13 cellular contexts compared by ENCODE assay signal in genomic region chr4:122765702-122766352, GRCh38. TPM values are rescaled to one million over a fixed set of nuclear protein-coding genes. Genes with fewer than 3 reads are reported as not detected.
DNase-seq lines count a peak whose midpoint lies in the region; TF ChIP-seq lines count a peak whose summit lies in the region.
"Had no signal": no experiment of that assay in that cellular context is flagged by ENCODE, and none has a peak within 500 bp of the region (broad histone marks: within the 10 kb centered on the region; RNA-seq: fewer than 3 reads in every experiment).

No MANE protein-coding gene starts in this region.

- H3K9me3 ChIP-seq in CD4-positive, alpha-beta memory T cell (ENCODE audit: control insufficient read depth in 1 of 2, low read length in 2 of 2): no peaks in the 10 kb centered on the region

- intact Hi-C loops in CD4-positive, alpha-beta memory T cell (cut with micrococcal nuclease): no loop called here

- no peaks in the 10 kb centered on the region for H3K36me3 ChIP-seq in CD4-positive, alpha-beta memory T cell (ENCODE audit: insufficient read depth, low read length)

- POLR2A ChIA-PET in CD4-positive, alpha-beta memory T cell (lab: Charles Lee; ENCODE audit: partially characterized antibody): no interaction called here

- peak; percentile 73 for DNase-seq in AG08395 (ENCODE audit: low spot score)
- DNase-seq in HFF-Myc (ENCODE audit: extremely low read depth, low read depth): peak; percentile 66
- DNase-seq in astrocyte of the spinal cord (ENCODE audit: low read depth, low spot score): peak; percentile 81
- peak; percentile 67 for DNase-seq in kidney glomerular epithelial cell (lab: John Stamatoyannopoulos, UW)
- DNase-seq in activated naive CD4-positive, alpha-beta T cell treated with anti-CD3 and anti-CD28 coated beads, Interleukin-2, amount 10 ng/mL, durations not matched to agents 7 days and 5 days: no peak
- DNase-seq in CD4-positive, alpha-beta memory T cell: no peak
- no peak for DNase-seq in NCI-H1694 treated with DMSO at 0.1 percent for 48 hours (lab: John Stamatoyannopoulos, UW)
- DNase-seq in NCI-H2107 (lab: John Stamatoyannopoulos, UW): no peak
- DNase-seq: activated gamma-delta T cell treated with Interleukin-2 at 50 U/mL for 16 hours; CD4-positive, alpha-beta T cell; NCI-H146; PC-9 had no signal

- H3K4me1 Mint-ChIP-seq in activated naive CD4-positive, alpha-beta T cell treated with anti-CD3 and anti-CD28 coated beads, Interleukin-2, amount 10 ng/mL, durations not matched to agents 7 days and 5 days: peaks cover 34% of the 10 kb centered on the region
- peaks cover 9 to 18% (median 13%) of the 10 kb centered on the region in 4 donors for H3K4me1 Mint-ChIP-seq in CD4-positive, alpha-beta memory T cell

- no peaks in the 10 kb centered on the region for H3K36me3 Mint-ChIP-seq in activated naive CD4-positive, alpha-beta T cell treated with anti-CD3 and anti-CD28 coated beads, Interleukin-2, amount 10 ng/mL, durations not matched to agents 7 days and 5 days
- H3K36me3 Mint-ChIP-seq in CD4-positive, alpha-beta memory T cell: no peaks in the 10 kb centered on the region
- H3K36me3 Mint-ChIP-seq: WTC11 had no signal

- no peaks in the 10 kb centered on the region for H3K9me3 Mint-ChIP-seq in activated naive CD4-positive, alpha-beta T cell treated with anti-CD3 and anti-CD28 coated beads, Interleukin-2, amount 10 ng/mL, durations not matched to agents 7 days and 5 days
- no peaks in the 10 kb centered on the region for H3K9me3 Mint-ChIP-seq in CD4-positive, alpha-beta memory T cell
- H3K9me3 Mint-ChIP-seq: CD4-positive, alpha-beta T cell had no signal

- peaks cover 13% of the 10 kb centered on the region for H3K4me1 ChIP-seq in CD4-positive, alpha-beta memory T cell (ENCODE audit: insufficient read depth, low read length)

- TF ChIP-seq CTCF in HFF-Myc (IDR thresholded peaks at IDR 0.05; ENCODE audit: low read depth, low read length, missing control alignments): no peak
- no peak for TF ChIP-seq CTCF in astrocyte of the spinal cord (IDR thresholded peaks at IDR 0.05; ENCODE audit: low read depth, low read length)

- in situ Hi-C loops in astrocyte of the spinal cord (cut with HindIII; ENCODE audit: low sequenced_read_pairs): loop anchor here (25.0 kb wide), 1 partner anchor 146 kb away; the partner anchor contains the start of gene NUDT6

- H3K27me3 ChIP-seq in CD4-positive, alpha-beta memory T cell (ENCODE audit: insufficient read depth, low read length): no peaks in the 10 kb centered on the region

- no peak overlapping the region for H3K27ac Mint-ChIP-seq in activated naive CD4-positive, alpha-beta T cell treated with anti-CD3 and anti-CD28 coated beads, Interleukin-2, amount 10 ng/mL, durations not matched to agents 7 days and 5 days
- H3K27ac Mint-ChIP-seq in CD4-positive, alpha-beta memory T cell: no peak overlapping the region
- H3K27ac Mint-ChIP-seq: CD4-positive, alpha-beta T cell; WTC11 had no signal

- H3K4me3 ChIP-seq in HFF-Myc (replicated peaks; ENCODE audit: low read depth, low read length): no peak overlapping the region
- H3K4me3 ChIP-seq in astrocyte of the spinal cord (ENCODE audit: low read depth, low read length): no peak overlapping the region
- no peak overlapping the region for H3K4me3 ChIP-seq in CD4-positive, alpha-beta memory T cell (ENCODE audit: low read length in 2 of 2)
- H3K4me3 ChIP-seq: PC-9 had no signal

- no peak overlapping the region for H3K27ac ChIP-seq in CD4-positive, alpha-beta memory T cell (ENCODE audit: low read depth, low read length)
- H3K27ac ChIP-seq: PC-9 had no signal

- CTCF ChIA-PET in activated naive CD4-positive, alpha-beta T cell treated with anti-CD3 and anti-CD28 coated beads, Interleukin-2, amount 10 ng/mL, durations not matched to agents 7 days and 5 days (lab: Charles Lee): interaction anchor here (1.0 to 4.4 kb wide), 2 partner anchors 7 to 14 kb away, joined by 3 to 13 read pairs; no protein-coding TSS in a partner anchor
- CTCF ChIA-PET in CD4-positive, alpha-beta memory T cell (lab: Charles Lee; ENCODE audit: partially characterized antibody): interaction anchor here (0.7 to 2.2 kb wide), 4 partner anchors 8 to 164 kb away, joined by 3 to 8 read pairs (median 4); no protein-coding TSS in a partner anchor

- peaks cover 4% of the 10 kb centered on the region for H3K27me3 Mint-ChIP-seq in activated naive CD4-positive, alpha-beta T cell treated with anti-CD3 and anti-CD28 coated beads, Interleukin-2, amount 10 ng/mL, durations not matched to agents 7 days and 5 days
- H3K27me3 Mint-ChIP-seq in CD4-positive, alpha-beta memory T cell: no peaks in the 10 kb centered on the region
- H3K27me3 Mint-ChIP-seq: CD4-positive, alpha-beta T cell had no signal

- H3K4me3 Mint-ChIP-seq in activated naive CD4-positive, alpha-beta T cell treated with anti-CD3 and anti-CD28 coated beads, Interleukin-2, amount 10 ng/mL, durations not matched to agents 7 days and 5 days: no peak overlapping the region
- no peak overlapping the region for H3K4me3 Mint-ChIP-seq in CD4-positive, alpha-beta memory T cell
- H3K4me3 Mint-ChIP-seq: CD4-positive, alpha-beta T cell; WTC11 had no signal

RNA-seq across cellular contexts. Expression of gene BBS12, which starts 33.3 kb away (rescaled TPM):
- 1 to 10 TPM; 3.7 to 4.1 TPM for total RNA-seq in CD4-positive, alpha-beta memory T cell
- polyA plus RNA-seq in CD4-positive, alpha-beta memory T cell: 1 to 10 TPM; 1.7 to 2.0 TPM

Comparison
In these comparisons a context has a peak if more than half of its experiments do, and no peak if none do; other contexts are left out.
1. DNase-seq: peak in AG08395 (single experiment), HFF-Myc (single experiment), astrocyte of the spinal cord (single experiment) and kidney glomerular epithelial cell (single experiment); none in activated naive CD4-positive, alpha-beta T cell treated with anti-CD3 and anti-CD28 coated beads, Interleukin-2, amount 10 ng/mL, durations not matched to agents 7 days and 5 days (single experiment), CD4-positive, alpha-beta memory T cell (0 of 5), NCI-H1694 treated with DMSO at 0.1 percent for 48 hours (single experiment) and NCI-H2107 (single experiment).